ENCODE assay signal across 8 cellular contexts in the genomic region with DNA sequence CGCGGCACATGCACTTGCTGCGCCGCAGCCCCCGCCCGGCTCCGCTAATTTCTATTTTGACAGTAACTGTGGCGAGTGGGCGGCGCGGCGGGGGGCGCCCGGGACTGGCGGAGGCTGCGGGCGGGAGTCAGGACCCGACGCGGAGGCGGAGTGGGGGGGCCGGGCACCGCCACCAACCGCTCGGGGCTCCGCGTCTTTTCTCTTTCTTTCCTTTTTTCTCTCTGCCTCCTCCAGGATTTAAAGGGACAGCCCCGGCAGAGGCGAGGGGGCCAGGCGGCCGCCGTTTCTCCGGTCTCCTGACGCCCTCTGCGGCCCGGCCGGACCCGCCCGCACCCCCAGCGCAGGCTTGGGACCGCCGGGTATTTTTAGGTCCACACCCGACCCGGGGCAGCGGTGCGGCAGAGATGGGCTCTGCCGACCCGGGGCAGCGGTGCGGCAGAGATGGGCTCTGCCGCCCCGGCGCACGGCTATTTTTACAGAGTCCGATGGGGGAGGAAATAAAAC. TPM values are rescaled to one million over a fixed set of nuclear protein-coding genes. Genes with fewer than 3 reads are reported as not detected.
DNase-seq lines count a peak whose midpoint lies in the region; ATAC-seq and TF ChIP-seq lines count a peak whose summit lies in the region.

No MANE protein-coding gene starts in this region.

- no peaks in the 10 kb centered on the region for H3K36me3 ChIP-seq in CD8-positive, alpha-beta memory T cell (ENCODE audit: insufficient read depth, low read length)
- H3K36me3 ChIP-seq in H7 (replicated peaks; ENCODE audit: control insufficient read depth, insufficient read depth, low read length): no peaks in the 10 kb centered on the region
- no peaks in the 10 kb centered on the region for H3K36me3 ChIP-seq in PC-9 (ENCODE audit: low read depth)
- H3K36me3 ChIP-seq in lower lobe of right lung: no peaks in the 10 kb centered on the region
- no peaks in the 10 kb centered on the region for H3K36me3 ChIP-seq in subcutaneous abdominal adipose tissue (ENCODE audit: control insufficient read depth in 5 of 5, insufficient read depth in 5 of 5, low read length in 5 of 5)

- H3K9ac ChIP-seq in subcutaneous abdominal adipose tissue (ENCODE audit: low read length in 5 of 5): peak overlapping the region in 3 of 5 donors; percentile 71 to 82 (median 76)

- H3K27ac ChIP-seq in CD8-positive, alpha-beta memory T cell (ENCODE audit: low read depth, low read length): no peak overlapping the region
- H3K27ac ChIP-seq in PC-9: no peak overlapping the region
- peak overlapping the region; percentile 79 for H3K27ac ChIP-seq in lower lobe of right lung
- H3K27ac ChIP-seq in subcutaneous abdominal adipose tissue (ENCODE audit: low read depth, low read length): peak overlapping the region; percentile 46

- no peaks in the 10 kb centered on the region for H3K9me3 ChIP-seq in CD8-positive, alpha-beta memory T cell (ENCODE audit: low read length)
- H3K9me3 ChIP-seq in PC-9 (ENCODE audit: insufficient read depth, low read depth): no peaks in the 10 kb centered on the region
- H3K9me3 ChIP-seq in lower lobe of right lung: no peaks in the 10 kb centered on the region
- H3K9me3 ChIP-seq in subcutaneous abdominal adipose tissue (ENCODE audit: control insufficient read depth in 5 of 5, low read length in 5 of 5): no peaks in the 10 kb centered on the region

- no peak overlapping the region for H3K4me3 ChIP-seq in CD8-positive, alpha-beta memory T cell (ENCODE audit: low read length)
- H3K4me3 ChIP-seq in H7 (ENCODE audit: insufficient read depth, low read depth, low read length) (peak overlapping the region; percentile 67), PC-9 (peak overlapping the region; percentile 99), lower lobe of right lung (peak overlapping the region; percentile 77), subcutaneous abdominal adipose tissue (ENCODE audit: low read depth in 1 of 5, low read length in 5 of 5) (peak overlapping the region; percentile 64 to 90 (median 80))

- H3K4me3 Mint-ChIP-seq in CD8-positive, alpha-beta memory T cell: peak overlapping the region in 5 of 7 donors; percentile 36 to 61 (median 59)
- peak overlapping the region; percentile 72 for H3K4me3 Mint-ChIP-seq in chondrocyte (ENCODE audit: unreplicated experiment)

- ATAC-seq in lower lobe of right lung (peak; percentile 61 to 68), HG02571 (IDR thresholded peaks at IDR 0.05; ENCODE audit: unreplicated experiment) (no peak)

- peaks cover 11 to 18% (median 15%) of the 10 kb centered on the region in 3 donors for H3K4me1 Mint-ChIP-seq in CD8-positive, alpha-beta memory T cell
- H3K4me1 Mint-ChIP-seq in chondrocyte (ENCODE audit: low read depth): peaks cover 36% of the 10 kb centered on the region

- H3K27ac Mint-ChIP-seq in CD8-positive, alpha-beta memory T cell: no peak overlapping the region
- no peak overlapping the region for H3K27ac Mint-ChIP-seq in chondrocyte (ENCODE audit: unreplicated experiment)

- no peak for DNase-seq in CD8-positive, alpha-beta memory T cell
- DNase-seq in H7 (peak; percentile 76), PC-9 (no peak), chondrocyte (ENCODE audit: low spot score) (no peak), lower lobe of right lung (peak; percentile 72), DMS153 (lab: John Stamatoyannopoulos, UW) (no peak)

- H3K4me1 ChIP-seq in CD8-positive, alpha-beta memory T cell (ENCODE audit: insufficient read depth, low read length): no peaks in the 10 kb centered on the region
- H3K4me1 ChIP-seq in PC-9 (replicated peaks; ENCODE audit: insufficient read depth): peaks cover 14% of the 10 kb centered on the region
- peaks cover 25% of the 10 kb centered on the region for H3K4me1 ChIP-seq in lower lobe of right lung
- H3K4me1 ChIP-seq in subcutaneous abdominal adipose tissue (ENCODE audit: control insufficient read depth in 5 of 5, insufficient read depth in 5 of 5, low read length in 5 of 5): peaks cover 0 to 27% (median 21%) of the 10 kb centered on the region in 5 donors

- peak overlapping the region; percentile 96 for H3K4me2 ChIP-seq in PC-9

- H3K36me3 Mint-ChIP-seq in CD8-positive, alpha-beta memory T cell: no peaks in the 10 kb centered on the region
- no peaks in the 10 kb centered on the region for H3K36me3 Mint-ChIP-seq in chondrocyte (ENCODE audit: low read depth)

- BruUV-seq in PC-9 (replicated peaks; lab: Mats Ljungman, UMichigan): no TSS peak

- POLR2A ChIA-PET in CD8-positive, alpha-beta memory T cell (lab: Charles Lee): no interaction called here
- POLR2A ChIA-PET in PC-9 (lab: Charles Lee; ENCODE audit: unreplicated experiment): no interaction called here

- H2AFZ ChIP-seq in PC-9: peak overlapping the region; percentile 98

- peaks cover 0 to 5% (median 3%) of the 10 kb centered on the region in 5 donors for H3K9me3 Mint-ChIP-seq in CD8-positive, alpha-beta memory T cell
- no peaks in the 10 kb centered on the region for H3K9me3 Mint-ChIP-seq in chondrocyte (ENCODE audit: low read depth)

- CTCF ChIA-PET in CD8-positive, alpha-beta memory T cell (lab: Charles Lee): no interaction called here
- CTCF ChIA-PET in PC-9 (lab: Charles Lee): no interaction called here

- no peaks in the 10 kb centered on the region for H3K9me2 ChIP-seq in PC-9 (ENCODE audit: insufficient read depth)

- intact Hi-C loops in PC-9 (cut with micrococcal nuclease; ENCODE audit: unreplicated experiment) (loop anchor here (10.0 kb wide), 1 partner anchor 175 kb away; no protein-coding TSS in a partner anchor), lower lobe of right lung (cut with DNase I) (no loop called here)

- H3K27me3 Mint-ChIP-seq in CD8-positive, alpha-beta memory T cell: peaks cover 49 to 77% of the 10 kb centered on the region in 2 donors
- H3K27me3 Mint-ChIP-seq in chondrocyte (ENCODE audit: low read depth): peaks cover 49% of the 10 kb centered on the region

- no peaks in the 10 kb centered on the region for H4K20me1 ChIP-seq in PC-9 (ENCODE audit: insufficient read depth)

- TF ChIP-seq CTCF in PC-9 (conservative IDR thresholded peaks at IDR 0.05) (peak; percentile 36; the same call in 1 of the 2 replicates), chondrocyte (IDR thresholded peaks at IDR 0.05) (no peak), lower lobe of right lung (IDR thresholded peaks at IDR 0.05) (no peak)

- peaks cover 11% of the 10 kb centered on the region for H3F3A ChIP-seq in PC-9 (ENCODE audit: insufficient read depth, low read depth)

- H3K79me2 ChIP-seq in PC-9 (ENCODE audit: low read depth): no peaks in the 10 kb centered on the region

- H3K27me3 ChIP-seq in CD8-positive, alpha-beta memory T cell (ENCODE audit: insufficient read depth, low read length, poor library complexity, severe bottlenecking): peaks cover 26% of the 10 kb centered on the region
- H3K27me3 ChIP-seq in H7 (ENCODE audit: control insufficient read depth, insufficient read depth, low read length) (peaks cover 64% of the 10 kb centered on the region), PC-9 (ENCODE audit: insufficient read depth, low read depth) (no peaks in the 10 kb centered on the region), lower lobe of right lung (ENCODE audit: low read depth) (peaks cover 31% of the 10 kb centered on the region), subcutaneous abdominal adipose tissue (ENCODE audit: control insufficient read depth in 5 of 5, insufficient read depth in 4 of 5, low read length in 5 of 5) (peaks cover 0 to 32% (median 15%) of the 10 kb centered on the region in 5 donors)

RNA-seq across cellular contexts. Expression of gene ZBTB7C, which starts 0.5 kb away (rescaled TPM):
- under 1 TPM in 1 of 2 experiments, not detected in 1; 0.13 TPM for total RNA-seq in CD8-positive, alpha-beta memory T cell
- not detected for polyA plus RNA-seq in CD8-positive, alpha-beta memory T cell
- total RNA-seq in H7 (2014; rRNA removed; shearing (Covaris generic)): 0.15 and 0.38 TPM in 2 replicates
- total RNA-seq in PC-9 (2021) (not detected in 2 replicates), chondrocyte (1.00 to 4.4 TPM (median 1.4 TPM) in 3 replicates), lower lobe of right lung (15.0 TPM)

Comparison
In these comparisons a context has a peak if more than half of its experiments do, and no peak if none do; other contexts are left out.
1. DNase-seq: peak in H7 (single experiment) and lower lobe of right lung (single experiment); none in CD8-positive, alpha-beta memory T cell (0 of 5), PC-9 (0 of 2), chondrocyte (single experiment) and DMS153 (single experiment).
2. H3K27ac ChIP-seq: peak in lower lobe of right lung (single experiment) and subcutaneous abdominal adipose tissue (single experiment); none in CD8-positive, alpha-beta memory T cell (single experiment) and PC-9 (single experiment).